Comparison of ENCODE assay signal across 8 cellular contexts in the genomic region with DNA sequence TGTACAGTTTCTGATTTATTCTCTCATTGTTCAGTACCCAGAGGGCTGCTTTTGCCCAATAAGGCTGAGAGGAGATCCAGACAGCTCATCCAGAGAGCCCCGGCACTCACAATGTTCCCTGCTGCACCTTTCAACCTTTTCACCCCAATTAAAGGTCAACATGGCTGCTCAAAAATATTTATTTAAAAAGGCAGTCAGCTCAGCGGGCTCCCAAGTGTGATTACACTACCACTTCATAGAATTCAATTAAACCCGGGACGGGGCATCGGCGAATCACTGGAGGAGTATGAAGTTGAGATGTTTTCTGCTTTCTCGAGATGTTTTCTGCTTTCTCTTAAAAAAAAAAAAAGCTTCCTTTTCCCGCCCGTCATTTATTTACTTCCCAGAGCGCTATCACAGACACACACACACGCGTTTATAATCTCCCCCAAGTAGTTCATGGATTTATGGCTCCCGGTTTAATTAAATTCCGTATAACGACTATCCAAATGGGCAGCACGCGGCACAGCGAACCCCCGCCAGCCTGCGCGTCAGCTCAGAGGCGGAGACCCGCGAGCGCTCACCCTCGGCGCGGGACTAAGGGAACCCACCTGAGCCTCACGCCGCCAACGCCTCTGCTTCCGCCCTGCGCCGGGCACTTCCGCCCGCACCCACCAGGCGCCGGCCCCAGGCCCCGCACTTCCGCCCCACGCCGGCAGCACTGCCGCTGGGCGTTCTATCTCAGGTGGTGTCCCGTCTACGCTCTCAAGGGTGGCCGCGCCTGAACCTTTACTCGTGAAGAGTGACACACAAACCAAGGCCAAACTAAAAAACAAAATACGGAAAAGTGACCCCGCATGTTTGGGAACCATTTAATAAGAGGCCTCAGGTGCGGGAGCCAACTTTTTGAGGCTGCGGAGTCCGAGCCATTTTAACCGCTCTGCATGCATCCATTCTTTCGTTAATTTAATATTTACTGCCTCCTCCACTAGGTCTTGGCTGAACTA. TPM values are rescaled to one million over a fixed set of nuclear protein-coding genes. Genes with fewer than 3 reads are reported as not detected.
DNase-seq lines count a peak whose midpoint lies in the region; ATAC-seq, FAIRE-seq and TF ChIP-seq lines count a peak whose summit lies in the region.

A gene (minus strand): TSS at position 642 of the 986 bp plus-strand sequence. CDS start 14,507 bp downstream, outside the sequence.

- peak within 1 kb of the TSS; percentile 89 for H3K4me3 Mint-ChIP-seq in T-helper 2 cell treated with Interferon-gamma antibody and Interleukin-4, amounts not matched to agents 5 μg/mL and 100 μg/mL, for 36 hours
- H3K4me3 Mint-ChIP-seq in astrocyte (ENCODE audit: unreplicated experiment): peak within 1 kb of the TSS; percentile 78

- H3K36me3 Mint-ChIP-seq in T-helper 2 cell treated with Interferon-gamma antibody and Interleukin-4, amounts not matched to agents 5 μg/mL and 100 μg/mL, for 36 hours (ENCODE audit: low read depth): peaks cover 8% of the 10 kb centered on the region
- H3K36me3 Mint-ChIP-seq in astrocyte (ENCODE audit: low read depth, unreplicated experiment): no peaks in the 10 kb centered on the region

- peak within 1 kb of the TSS; percentile 31 for H3K27ac ChIP-seq in astrocyte (ENCODE audit: low read depth, low read length)

- peaks cover 17% of the 10 kb centered on the region for H3K4me1 ChIP-seq in astrocyte (ENCODE audit: insufficient read depth, low read length)

- ATAC-seq in GM21447 (IDR thresholded peaks at IDR 0.05; ENCODE audit: unreplicated experiment): peak; percentile 97

- H3K36me3 ChIP-seq in astrocyte (ENCODE audit: insufficient read depth, low read length): no peaks in the 10 kb centered on the region

- H3K27me3 Mint-ChIP-seq in T-helper 2 cell treated with Interferon-gamma antibody and Interleukin-4, amounts not matched to agents 5 μg/mL and 100 μg/mL, for 36 hours (ENCODE audit: low read depth): no peaks in the 10 kb centered on the region
- H3K27me3 Mint-ChIP-seq in astrocyte (ENCODE audit: low read depth, unreplicated experiment): peaks cover 6% of the 10 kb centered on the region

- peak within 1 kb of the TSS; percentile 96 for H3K4me2 ChIP-seq in astrocyte (ENCODE audit: low read length)

- H3K9me3 Mint-ChIP-seq in T-helper 2 cell treated with Interferon-gamma antibody and Interleukin-4, amounts not matched to agents 5 μg/mL and 100 μg/mL, for 36 hours: no peaks in the 10 kb centered on the region
- H3K9me3 Mint-ChIP-seq in astrocyte (ENCODE audit: unreplicated experiment): peaks cover 1% of the 10 kb centered on the region

- TF ChIP-seq CTCF in astrocyte (IDR thresholded peaks at IDR 0.05; ENCODE audit: insufficient read depth, low read depth, low read length): no peak

- H3K79me2 ChIP-seq in astrocyte (ENCODE audit: insufficient read depth, low read length): no peaks in the 10 kb centered on the region

- H3K9ac ChIP-seq in astrocyte (ENCODE audit: low read length): peak within 1 kb of the TSS; percentile 80

- no peaks in the 10 kb centered on the region for H3K27me3 ChIP-seq in astrocyte (ENCODE audit: insufficient read depth, low read length)

- no peaks in the 10 kb centered on the region for H3K9me3 ChIP-seq in astrocyte (ENCODE audit: insufficient read depth, low read depth, low read length)

- H2AFZ ChIP-seq in astrocyte (ENCODE audit: low read depth, low read length): peak within 1 kb of the TSS; percentile 81

- peak; percentile 61 for DNase-seq in DMS114 treated with DMSO at 0.1 percent for 48 hours (lab: John Stamatoyannopoulos, UW; ENCODE audit: unreplicated experiment)
- peak; percentile 79 for DNase-seq in HuH-7 (ENCODE audit: low spot score)
- peak; percentile 78 for DNase-seq in T-helper 2 cell treated with Interferon-gamma antibody and Interleukin-4, amounts not matched to agents 5 μg/mL and 100 μg/mL, for 36 hours (ENCODE audit: low spot score)
- DNase-seq in astrocyte (ENCODE audit: low read depth): peak; percentile 29
- DNase-seq in iris pigment epithelial cell (ENCODE audit: low read depth): peak; percentile 27
- DNase-seq in stimulated activated CD4-positive, alpha-beta T cell treated with anti-CD3 and anti-CD28 coated beads, Interleukin-1b, Interleukin-23, amount 100 ng/mL, for 4 hours (ENCODE audit: low read depth in 2 of 2): peak; percentile 39 to 64
- no peak for DNase-seq in globus pallidus (ENCODE audit: low spot score)

- peaks cover 21% of the 10 kb centered on the region for H3K4me1 Mint-ChIP-seq in T-helper 2 cell treated with Interferon-gamma antibody and Interleukin-4, amounts not matched to agents 5 μg/mL and 100 μg/mL, for 36 hours (ENCODE audit: low read depth)
- peaks cover 42% of the 10 kb centered on the region for H3K4me1 Mint-ChIP-seq in astrocyte (ENCODE audit: low read depth, unreplicated experiment)

- H3K4me3 ChIP-seq in astrocyte (ENCODE audit: insufficient read depth, low read depth, low read length): peak within 1 kb of the TSS; percentile 72

- no peaks in the 10 kb centered on the region for H4K20me1 ChIP-seq in astrocyte (ENCODE audit: insufficient read depth, low read length)

- H3K27ac Mint-ChIP-seq in T-helper 2 cell treated with Interferon-gamma antibody and Interleukin-4, amounts not matched to agents 5 μg/mL and 100 μg/mL, for 36 hours: peak within 1 kb of the TSS; percentile 91
- no peak within 1 kb of the TSS for H3K27ac Mint-ChIP-seq in astrocyte (ENCODE audit: unreplicated experiment)

- no peak for FAIRE-seq in astrocyte (lab: Jason Lieb, UNC)

RNA-seq across cellular contexts. Expression of the gene that starts here (rescaled TPM):
- 0.36 and 1.6 TPM in 2 replicates for total RNA-seq in astrocyte
